In genomic region chr3:141793476-141794260, GRCh38 we compare ENCODE assay signal across 23 cellular contexts. TPM values are rescaled to one million over a fixed set of nuclear protein-coding genes. Genes with fewer than 3 reads are reported as not detected.
DNase-seq lines count a peak whose midpoint lies in the region; ATAC-seq, FAIRE-seq and TF ChIP-seq lines count a peak whose summit lies in the region.
"Had no signal": no experiment of that assay in that cellular context is flagged by ENCODE, and none has a peak within 500 bp of the region (broad histone marks: within the 10 kb centered on the region; RNA-seq: fewer than 3 reads in every experiment).

No MANE protein-coding gene starts in this region.

- no peak for DNase-seq in CD4-positive, CD25-positive, alpha-beta regulatory T cell
- DNase-seq in H9 = peak; percentile 76
- DNase-seq in choroid plexus epithelial cell (ENCODE audit: low read depth) = no peak
- no peak for DNase-seq in natural killer cell
- DNase-seq in kidney = no peak
- no peak for DNase-seq in uterus
- DNase-seq in stimulated activated naive CD8-positive, alpha-beta T cell treated with anti-CD3 and anti-CD28 coated beads, Interleukin-15, amount 100 ng/mL, for 72 hours = no peak
- DNase-seq in stimulated activated CD4-positive, alpha-beta T cell treated with anti-CD3 and anti-CD28 coated beads, Interleukin-12 subunit alpha, Interleukin-12 subunit beta, amount 100 ng/mL, for 4 hours = no peak
- DNase-seq: activated CD4-positive, alpha-beta T cell treated with anti-CD3 and anti-CD28 coated beads, Interleukin-2, amount 50 U/mL, for 1 hour; activated T-cell treated with anti-CD3 and anti-CD28 coated beads, Interleukin-2, amount 50 U/mL, for 24 hours; effector CD4-positive, alpha-beta T cell; hippocampal formation; mucosa of descending colon; NCI-H2081 treated with DMSO at 0.1 percent for 48 hours; NCI-H526; sigmoid colon; stimulated activated CD4-positive, alpha-beta T cell treated with anti-CD3 and anti-CD28 coated beads, Interleukin-4, amount 100 ng/mL, for 1 hour; T1000 had no signal

- no peaks in the 10 kb centered on the region for H3K27me3 Mint-ChIP-seq in CD4-positive, CD25-positive, alpha-beta regulatory T cell
- H3K27me3 Mint-ChIP-seq in H9 (ENCODE audit: low read depth) = peaks cover 31% of the 10 kb centered on the region
- no peaks in the 10 kb centered on the region for H3K27me3 Mint-ChIP-seq in natural killer cell (ENCODE audit: low read depth in 2 of 2)
- no peaks in the 10 kb centered on the region for H3K27me3 Mint-ChIP-seq in stimulated activated naive CD8-positive, alpha-beta T cell treated with anti-CD3 and anti-CD28 coated beads, Interleukin-15, amount 100 ng/mL, for 72 hours
- H3K27me3 Mint-ChIP-seq: activated T-cell treated with anti-CD3 and anti-CD28 coated beads, Interleukin-2, amount 50 U/mL, for 24 hours had no signal

- peaks cover 39% of the 10 kb centered on the region for H3K4me1 ChIP-seq in CD4-positive, CD25-positive, alpha-beta regulatory T cell (ENCODE audit: control insufficient read depth, insufficient read depth, low read length, poor library complexity, severe bottlenecking)
- H3K4me1 ChIP-seq in H9 (ENCODE audit: insufficient read depth, low read length) = peaks cover 6% of the 10 kb centered on the region; the same call in 1 of the 2 replicates
- H3K4me1 ChIP-seq in kidney (ENCODE audit: control insufficient read depth in 1 of 2, insufficient read depth in 1 of 2, low read depth in 1 of 2, low read length in 2 of 2) = peaks cover 13 to 14% of the 10 kb centered on the region in 2 donors
- H3K4me1 ChIP-seq in uterus = peaks cover 0 to 9% of the 10 kb centered on the region in 2 donors

- peak overlapping the region in 2 of 3 donors; percentile 80 to 96 for H3K27ac Mint-ChIP-seq in CD4-positive, CD25-positive, alpha-beta regulatory T cell
- H3K27ac Mint-ChIP-seq in H9 (no peak overlapping the region), natural killer cell (peak overlapping the region; percentile 95)
- H3K27ac Mint-ChIP-seq in stimulated activated naive CD8-positive, alpha-beta T cell treated with anti-CD3 and anti-CD28 coated beads, Interleukin-15, amount 100 ng/mL, for 72 hours = peak overlapping the region in 1 of 2 donors; percentile 67
- H3K27ac Mint-ChIP-seq: activated T-cell treated with anti-CD3 and anti-CD28 coated beads, Interleukin-2, amount 50 U/mL, for 24 hours had no signal

- H3K23ac ChIP-seq in H9 (ENCODE audit: insufficient read length, low read depth, low read length) = no peak overlapping the region

- H3K36me3 Mint-ChIP-seq in CD4-positive, CD25-positive, alpha-beta regulatory T cell = no peaks in the 10 kb centered on the region
- H3K36me3 Mint-ChIP-seq in H9 (ENCODE audit: insufficient read depth in 1 of 3, low read depth in 3 of 3) (no peaks in the 10 kb centered on the region), natural killer cell (no peaks in the 10 kb centered on the region)
- H3K36me3 Mint-ChIP-seq: IgD-negative memory B cell had no signal

- intact Hi-C loops in natural killer cell (cut with micrococcal nuclease) = no loop called here
- intact Hi-C loops in kidney (cut with DNase I) = no loop called here
- intact Hi-C loops in uterus (cut with DNase I; ENCODE audit: low total_unique reads) = no loop called here

- no peak overlapping the region for H3K4me3 ChIP-seq in CD4-positive, CD25-positive, alpha-beta regulatory T cell (ENCODE audit: low read depth, low read length)
- H3K4me3 ChIP-seq in choroid plexus epithelial cell (ENCODE audit: low read depth, low read length) (no peak overlapping the region), kidney (ENCODE audit: low read length in 2 of 2) (no peak overlapping the region), uterus (no peak overlapping the region)
- H3K4me3 ChIP-seq: mucosa of descending colon, sigmoid colon had no signal

- H2AK5ac ChIP-seq in H9 (ENCODE audit: insufficient read length, low read length) = no peak overlapping the region

- no peak overlapping the region for H2BK12ac ChIP-seq in H9 (ENCODE audit: insufficient read length, low read depth, low read length)

- no peak overlapping the region; the same call in 1 of the 2 replicates for H3K14ac ChIP-seq in H9 (ENCODE audit: insufficient read depth, low read length)

- H2BK20ac ChIP-seq in H9 (ENCODE audit: low read depth, low read length, poor library complexity, severe bottlenecking) = no peak overlapping the region

- ATAC-seq in CD4-positive, CD25-positive, alpha-beta regulatory T cell (ENCODE audit: low read depth in 2 of 2) = no peak
- ATAC-seq in natural killer cell = no peak
- ATAC-seq in stimulated activated naive CD8-positive, alpha-beta T cell treated with anti-CD3 and anti-CD28 coated beads, Interleukin-15, amount 100 ng/mL, for 72 hours = no peak
- ATAC-seq: left lobe of liver, mucosa of descending colon had no signal

- no peak overlapping the region for H2BK15ac ChIP-seq in H9 (ENCODE audit: low read depth, low read length)

- H4K8ac ChIP-seq in H9 (replicated peaks; ENCODE audit: insufficient read length, low read depth, low read length) = no peak overlapping the region

- H2AFZ ChIP-seq in H9 (ENCODE audit: low read length) = no peak overlapping the region

- peak; percentile 80 for TF ChIP-seq CTCF in H9 (conservative IDR thresholded peaks at IDR 0.05)
- TF ChIP-seq CTCF in choroid plexus epithelial cell (conservative IDR thresholded peaks at IDR 0.05; ENCODE audit: low read depth, low read length) = peak; percentile 33
- no peak for TF ChIP-seq CTCF in natural killer cell (IDR thresholded peaks at IDR 0.05)
- no peak for TF ChIP-seq CTCF in kidney (IDR thresholded peaks at IDR 0.05; ENCODE audit: borderline replicate concordance, extremely low read depth, insufficient read depth)
- TF ChIP-seq CTCF in uterus (IDR thresholded peaks at IDR 0.05) = no peak

- no peak for TF ChIP-seq POLR2A in uterus (IDR thresholded peaks at IDR 0.05)

- no peak overlapping the region for H3T11ph ChIP-seq in H9 (ENCODE audit: low read length)

- no peaks in the 10 kb centered on the region for H3K79me2 ChIP-seq in H9 (ENCODE audit: insufficient read depth, low read length)

- H3K9me3 ChIP-seq in CD4-positive, CD25-positive, alpha-beta regulatory T cell (ENCODE audit: control insufficient read depth in 2 of 2, low read length in 2 of 2) = no peaks in the 10 kb centered on the region
- H3K9me3 ChIP-seq in H9 (ENCODE audit: control insufficient read depth, low read depth, low read length) = no peaks in the 10 kb centered on the region
- H3K9me3 ChIP-seq in kidney (ENCODE audit: control insufficient read depth in 1 of 2, low read length in 2 of 2) = no peaks in the 10 kb centered on the region
- no peaks in the 10 kb centered on the region for H3K9me3 ChIP-seq in uterus
- H3K9me3 ChIP-seq: mucosa of descending colon, sigmoid colon had no signal

- H3K23me2 ChIP-seq in H9 (ENCODE audit: insufficient read length, low read depth, low read length, poor library complexity, severe bottlenecking) = no peaks in the 10 kb centered on the region

- no peak overlapping the region for H3K4ac ChIP-seq in H9 (ENCODE audit: low read depth, low read length)

- H3K4me3 Mint-ChIP-seq in CD4-positive, CD25-positive, alpha-beta regulatory T cell = peak overlapping the region in 3 of 4 donors; percentile 63 to 66 (median 64)
- H3K4me3 Mint-ChIP-seq in H9 = no peak overlapping the region
- no peak overlapping the region for H3K4me3 Mint-ChIP-seq in natural killer cell
- H3K4me3 Mint-ChIP-seq in stimulated activated naive CD8-positive, alpha-beta T cell treated with anti-CD3 and anti-CD28 coated beads, Interleukin-15, amount 100 ng/mL, for 72 hours = no peak overlapping the region
- H3K4me3 Mint-ChIP-seq: activated T-cell treated with anti-CD3 and anti-CD28 coated beads, Interleukin-2, amount 50 U/mL, for 24 hours; IgD-negative memory B cell had no signal

- H3K36me3 ChIP-seq in CD4-positive, CD25-positive, alpha-beta regulatory T cell (ENCODE audit: control insufficient read depth, insufficient read depth, low read length) = no peaks in the 10 kb centered on the region
- H3K36me3 ChIP-seq in kidney (ENCODE audit: control insufficient read depth in 1 of 2, insufficient read depth in 2 of 2, low read length in 2 of 2) (no peaks in the 10 kb centered on the region), uterus (no peaks in the 10 kb centered on the region)
- H3K36me3 ChIP-seq: sigmoid colon had no signal

- no peak overlapping the region for H2BK5ac ChIP-seq in H9 (ENCODE audit: insufficient read length, low read length)

- no peaks in the 10 kb centered on the region for H3K27me3 ChIP-seq in CD4-positive, CD25-positive, alpha-beta regulatory T cell (ENCODE audit: control insufficient read depth, insufficient read depth, low read length)
- no peaks in the 10 kb centered on the region for H3K27me3 ChIP-seq in H9 (ENCODE audit: insufficient read depth, low read length)
- H3K27me3 ChIP-seq in uterus = no peaks in the 10 kb centered on the region
- H3K27me3 ChIP-seq: sigmoid colon had no signal

- no peak overlapping the region for H4K91ac ChIP-seq in H9 (ENCODE audit: insufficient read length, low read depth, low read length)

- FAIRE-seq in kidney (lab: Jason Lieb, UNC) = no peak
- FAIRE-seq: G401.6, GM12891 had no signal

- no peaks in the 10 kb centered on the region for H4K20me1 ChIP-seq in H9 (ENCODE audit: control insufficient read depth, insufficient read depth, insufficient read length)

- no peak overlapping the region for H3K4me2 ChIP-seq in H9 (ENCODE audit: insufficient read depth, insufficient read length, low read length)

- peaks cover 18 to 51% (median 30%) of the 10 kb centered on the region in 4 donors for H3K4me1 Mint-ChIP-seq in CD4-positive, CD25-positive, alpha-beta regulatory T cell
- H3K4me1 Mint-ChIP-seq in H9 (peaks cover 24 to 35% of the 10 kb centered on the region in 2 experiments), natural killer cell (peaks cover 48% of the 10 kb centered on the region in 2 donors)
- peaks cover 51% of the 10 kb centered on the region for H3K4me1 Mint-ChIP-seq in stimulated activated naive CD8-positive, alpha-beta T cell treated with anti-CD3 and anti-CD28 coated beads, Interleukin-15, amount 100 ng/mL, for 72 hours

- H3K9me3 Mint-ChIP-seq in CD4-positive, CD25-positive, alpha-beta regulatory T cell = no peaks in the 10 kb centered on the region
- H3K9me3 Mint-ChIP-seq in H9 (no peaks in the 10 kb centered on the region; a peak in 1 of 5 replicates), natural killer cell (no peaks in the 10 kb centered on the region)
- H3K9me3 Mint-ChIP-seq in stimulated activated naive CD8-positive, alpha-beta T cell treated with anti-CD3 and anti-CD28 coated beads, Interleukin-15, amount 100 ng/mL, for 72 hours = no peaks in the 10 kb centered on the region
- H3K9me3 Mint-ChIP-seq: activated T-cell treated with anti-CD3 and anti-CD28 coated beads, Interleukin-2, amount 50 U/mL, for 24 hours; IgD-negative memory B cell had no signal

- no peak overlapping the region for H3K27ac ChIP-seq in CD4-positive, CD25-positive, alpha-beta regulatory T cell (ENCODE audit: insufficient read depth, low read length, poor library complexity, severe bottlenecking)
- H3K27ac ChIP-seq in H9 (ENCODE audit: insufficient read length, low read depth, low read length) (no peak overlapping the region), kidney (ENCODE audit: low read depth in 2 of 2, low read length in 2 of 2) (no peak overlapping the region), uterus (no peak overlapping the region)
- H3K27ac ChIP-seq: sigmoid colon had no signal

- H3K79me1 ChIP-seq in H9 (ENCODE audit: insufficient read depth, low read depth, low read length, poor library complexity, severe bottlenecking) = no peaks in the 10 kb centered on the region

- H2BK120ac ChIP-seq in H9 (ENCODE audit: low read depth, low read length, poor library complexity, severe bottlenecking) = no peak overlapping the region

- no peak overlapping the region for H3K18ac ChIP-seq in H9 (ENCODE audit: insufficient read length, low read depth, low read length)

- H3K56ac ChIP-seq in H9 (ENCODE audit: insufficient read length, low read depth, low read length) = no peak overlapping the region

- no peak overlapping the region for H3K9ac ChIP-seq in H9 (ENCODE audit: extremely low read depth, insufficient read length, low read length)
- no peak overlapping the region for H3K9ac ChIP-seq in kidney (ENCODE audit: low read length in 2 of 2)

- no peak overlapping the region for H4K5ac ChIP-seq in H9 (ENCODE audit: insufficient read length, low read depth, low read length)

- WGBS in H9 (ENCODE audit: extremely low coverage, insufficient read length, low lambda C conversion rate) = no CpG with 5 or more reads among the region's 8 CpGs

RNA-seq across cellular contexts. Expression of gene GRK7, which starts 30.5 kb away (rescaled TPM):
- not detected for total RNA-seq in CD4-positive, CD25-positive, alpha-beta regulatory T cell
- polyA plus RNA-seq in CD4-positive, CD25-positive, alpha-beta regulatory T cell = under 1 TPM in 1 of 4 donors, not detected in 3; 0.05 TPM
- total RNA-seq in H9 (2021) = not detected in 2 replicates
- total RNA-seq in natural killer cell = under 1 TPM; 0.14 to 0.16 (median 0.15) TPM
- not detected for total RNA-seq in kidney
- polyA plus RNA-seq in kidney (ENCODE audit: insufficient read depth, low read depth, low replicate concordance) = not detected
- total RNA-seq in uterus = under 1 TPM in 2 of 4 donors, not detected in 2; 0.14 to 0.18 TPM
- total RNA-seq: left lobe of liver, mucosa of descending colon, osteocyte, sigmoid colon had no signal
- polyA plus RNA-seq: IgD-negative memory B cell had no signal

RNA-seq across cellular contexts. Expression of gene RNF7, which starts 55.6 kb away (rescaled TPM):
- 65.4 TPM for total RNA-seq in CD4-positive, CD25-positive, alpha-beta regulatory T cell
- polyA plus RNA-seq in CD4-positive, CD25-positive, alpha-beta regulatory T cell = 100 to 1,000 TPM; 139 to 169 (median 156) TPM
- total RNA-seq in H9 (2021) = 125 and 126 TPM in 2 replicates
- 10 to 100 TPM; 65.0 to 75.0 (median 73.4) TPM for total RNA-seq in natural killer cell
- 83.2 TPM for total RNA-seq in kidney
- polyA plus RNA-seq in kidney (ENCODE audit: insufficient read depth, low read depth, low replicate concordance) = 138 TPM
- total RNA-seq in uterus = 10 to 100 TPM; 59.2 to 91.8 (median 70.7) TPM

Comparison
In these comparisons a context has a peak if more than half of its experiments do, and no peak if none do; other contexts are left out.
1. H3K27ac Mint-ChIP-seq: peak in CD4-positive, CD25-positive, alpha-beta regulatory T cell (2 of 3) and natural killer cell (2 of 2); none in H9 (0 of 3).
2. H3K4me3 Mint-ChIP-seq: peak in CD4-positive, CD25-positive, alpha-beta regulatory T cell (3 of 4); none in H9 (0 of 2), natural killer cell (single experiment) and stimulated activated naive CD8-positive, alpha-beta T cell treated with anti-CD3 and anti-CD28 coated beads, Interleukin-15, amount 100 ng/mL, for 72 hours (0 of 2).
3. CTCF ChIP-seq: peak in H9 (single experiment) and choroid plexus epithelial cell (single experiment); none in natural killer cell (single experiment), kidney (single experiment) and uterus (0 of 4).